ENCODE assay signal across 8 cellular contexts in genomic region chr17:18563405-18564098, GRCh38.
DNase-seq lines count a peak whose midpoint lies in the region; ATAC-seq and TF ChIP-seq lines count a peak whose summit lies in the region.
"Not testable (repeated sequence)": the region's sequence is repeated elsewhere in the genome, so short reads cannot be mapped to it uniquely, and the experiment has no call there.

No MANE protein-coding gene starts in this region.

- H3K9me3 Mint-ChIP-seq in effector memory CD8-positive, alpha-beta T cell, result not testable (repeated sequence)

- H3F3A ChIP-seq in PC-3 (ENCODE audit: low read length, unreplicated experiment), result not testable (repeated sequence)

- peak overlapping the region in 1 of 2 donors; percentile 89 for H3K27ac Mint-ChIP-seq in effector memory CD8-positive, alpha-beta T cell

- not testable (repeated sequence) for H3K9me2 ChIP-seq in HCT116 (ENCODE audit: insufficient read depth); PC-3 (replicated peaks; ENCODE audit: low read length)

- RAD21 ChIA-PET in HCT116 (lab: Charles Lee; ENCODE audit: low non-redundant PET in 1 of 2, low total read pairs in 2 of 2, uncharacterized antibody in 2 of 2, unreplicated experiment in 2 of 2), result interaction anchor here in 1 of 2 experiments (0.9 kb wide), 1 partner anchor 1572 kb away, joined by 3 read pairs; no protein-coding TSS in a partner anchor

- H3K27me3 ChIP-seq in HCT116 (ENCODE audit: insufficient read depth, low read length); PC-3 (ENCODE audit: low read length); thyroid gland: not testable (repeated sequence)

- H4K20me1 ChIP-seq in HCT116 (ENCODE audit: insufficient read depth); PC-3 (ENCODE audit: low read length): not testable (repeated sequence)

- BruUV-seq in HCT116 (replicated peaks; lab: Mats Ljungman, UMichigan); PC-3 (replicated peaks; lab: Mats Ljungman, UMichigan): not testable (repeated sequence)

- WGBS in thyroid gland, 2 donors, result 59% methylated on average over 7 of the region's 15 CpGs

- not testable (repeated sequence) for H3K27me3 Mint-ChIP-seq in effector memory CD8-positive, alpha-beta T cell

- peak overlapping the region; percentile 29 to 67 for H3K4me3 Mint-ChIP-seq in effector memory CD8-positive, alpha-beta T cell

- not testable (repeated sequence) for H3K36me3 ChIP-seq in HCT116 (ENCODE audit: control insufficient read depth in 1 of 2, insufficient read depth in 2 of 2, low read length in 2 of 2); PC-3 (ENCODE audit: low read depth, low read length); mucosa of descending colon (ENCODE audit: low read depth); thyroid gland

- TF ChIP-seq CTCF in HCT116 (IDR thresholded peaks at IDR 0.05 in 2 of 3, conservative IDR thresholded peaks at IDR 0.05 in 1 of 3; ENCODE audit: borderline replicate concordance in 1 of 3, insufficient read depth in 1 of 3, low read depth in 2 of 3, low read length in 2 of 3) (peak in 1 of 3 experiments; percentile 3; a peak in 1 of 6 replicates), thyroid gland (IDR thresholded peaks at IDR 0.05) (peak in 4 of 6 experiments; percentile 24 to 63 (median 32))
- TF ChIP-seq CTCF in PC-3 (conservative IDR thresholded peaks at IDR 0.05; ENCODE audit: low read depth, low read length); mucosa of descending colon (IDR thresholded peaks at IDR 0.05): not testable (repeated sequence)

- not testable (repeated sequence) for H3K4me3 ChIP-seq in HCT116 (replicated peaks in 1 of 2; ENCODE audit: low read depth in 1 of 2, low read length in 2 of 2); PC-3 (ENCODE audit: low read length); mucosa of descending colon; thyroid gland (replicated peaks in 1 of 3)

- peak; percentile 37; the same call in 1 of the 2 replicates for TF ChIP-seq RAD21 in HCT116 (IDR thresholded peaks at IDR 0.05; ENCODE audit: low read depth)

- POLR2A ChIA-PET in HCT116 (lab: Charles Lee); PC-3 (lab: Charles Lee; ENCODE audit: unreplicated experiment): not testable (repeated sequence)

- not testable (repeated sequence) for H3K9me3 ChIP-seq in HCT116 (ENCODE audit: control insufficient read depth in 1 of 2, insufficient read depth in 1 of 2, low read depth in 1 of 2, low read length in 2 of 2); PC-3 (ENCODE audit: low read length); mucosa of descending colon; thyroid gland

- DNase-seq in Daoy (ENCODE audit: low read depth), result peak; percentile 4
- not testable (repeated sequence) for DNase-seq in HCT116 (ENCODE audit: low read depth, low spot score)
- peak; percentile 18 for DNase-seq in PC-3
- peak; percentile 63 for DNase-seq in activated CD8-positive, alpha-beta memory T cell treated with anti-CD3 and anti-CD28 coated beads for 24 hours
- peak; percentile 18 to 54 (median 52) for DNase-seq in effector memory CD8-positive, alpha-beta T cell
- peak in 2 of 3 donors; percentile 30 to 39 for DNase-seq in mucosa of descending colon
- peak; percentile 46 to 55 for DNase-seq in thyroid gland

- H3K79me2 ChIP-seq in HCT116 (ENCODE audit: insufficient read depth, low read length); PC-3 (ENCODE audit: low read length): not testable (repeated sequence)

- intact Hi-C loops in HCT116 (cut with micrococcal nuclease); PC-3 (cut with micrococcal nuclease); mucosa of descending colon (cut with DNase I, micrococcal nuclease); thyroid gland (cut with DNase I): not testable (repeated sequence)

- peaks cover 8 to 10% of the 10 kb centered on the region in 2 donors for H3K4me1 Mint-ChIP-seq in effector memory CD8-positive, alpha-beta T cell (ENCODE audit: low read depth in 2 of 2)

- not testable (repeated sequence) for TF ChIP-seq POLR2A in HCT116 (IDR thresholded peaks at IDR 0.05; ENCODE audit: borderline replicate concordance, extremely low read depth, insufficient read depth, insufficient read length); thyroid gland (IDR thresholded peaks at IDR 0.05)

- not testable (repeated sequence) for H2AFZ ChIP-seq in HCT116 (ENCODE audit: low read depth, low read length, poor library complexity, severe bottlenecking)
- H2AFZ ChIP-seq in PC-3 (ENCODE audit: low read length), result 0 out of 2 replicates have a peak overlapping the region, but pooled peaks have one; percentile 55

- H3K9ac ChIP-seq in HCT116 (ENCODE audit: low read length); PC-3 (ENCODE audit: low read length): not testable (repeated sequence)

- peak; percentile 85 for ATAC-seq in HCT116
- peak; percentile 72 for ATAC-seq in HG03521 (IDR thresholded peaks at IDR 0.05; ENCODE audit: unreplicated experiment)
- ATAC-seq in PC-3, result peak; percentile 79
- ATAC-seq in effector memory CD8-positive, alpha-beta T cell (replicated peaks), result peak; percentile 93
- ATAC-seq in mucosa of descending colon, result peak; percentile 88

- not testable (repeated sequence) for H3K4me2 ChIP-seq in HCT116 (ENCODE audit: low read length)
- H3K4me2 ChIP-seq in PC-3 (ENCODE audit: low read length), result peak overlapping the region; percentile 38; the same call in 1 of the 2 replicates

- H3K36me3 Mint-ChIP-seq in effector memory CD8-positive, alpha-beta T cell (ENCODE audit: insufficient read depth), result peaks cover 12% of the 10 kb centered on the region

- CTCF ChIA-PET in HCT116 (lab: Charles Lee); PC-3 (lab: Charles Lee): not testable (repeated sequence)

- not testable (repeated sequence) for H3K27ac ChIP-seq in HCT116 (ENCODE audit: low read depth, low read length); PC-3 (ENCODE audit: low read length); thyroid gland

- H3K4me1 ChIP-seq in HCT116 (ENCODE audit: control insufficient read depth in 1 of 2, insufficient read depth in 2 of 2, low read length in 2 of 2); PC-3 (ENCODE audit: insufficient read depth, low read length); mucosa of descending colon (ENCODE audit: low read depth); thyroid gland: not testable (repeated sequence)
